Comparison of ENCODE assay signal across 10 cellular contexts in genomic region chr2:216350214-216350789, GRCh38. TPM values are rescaled to one million over a fixed set of nuclear protein-coding genes. Genes with fewer than 3 reads are reported as not detected.
DNase-seq lines count a peak whose midpoint lies in the region; ATAC-seq and TF ChIP-seq lines count a peak whose summit lies in the region.
"Had no signal": no experiment of that assay in that cellular context is flagged by ENCODE, and none has a peak within 500 bp of the region (broad histone marks: within the 10 kb centered on the region; RNA-seq: fewer than 3 reads in every experiment).

No MANE protein-coding gene starts in this region.

- peak overlapping the region; percentile 50 for H3K27ac Mint-ChIP-seq in neural progenitor cell

- H3K36me3 Mint-ChIP-seq in neural progenitor cell: no peaks in the 10 kb centered on the region

- no peaks in the 10 kb centered on the region for H3K9me2 ChIP-seq in GM23248 (ENCODE audit: insufficient read depth)

- no peak for TF ChIP-seq CTCF in neural progenitor cell (IDR thresholded peaks at IDR 0.05)
- no peak for TF ChIP-seq CTCF in transverse colon (IDR thresholded peaks at IDR 0.05)

- TF ChIP-seq EP300 in transverse colon (IDR thresholded peaks at IDR 0.05; ENCODE audit: low read depth): no peak

- intact Hi-C loops in transverse colon (cut with DNase I; ENCODE audit: low total_unique reads): no loop called here

- no peak overlapping the region for H3K9ac ChIP-seq in GM23248
- no peak overlapping the region for H3K9ac ChIP-seq in neural progenitor cell

- in situ Hi-C loops in GM23248 (cut with MboI) (no loop called here), transverse colon (cut with MboI; ENCODE audit: low pct_ligation_motif_present in 1 of 4, low pct_unique_long_range_greater_than_20kb in 1 of 4, low sequenced_read_pairs in 3 of 4) (no loop called here)

- ATAC-seq in GM18520 (IDR thresholded peaks at IDR 0.05; ENCODE audit: unreplicated experiment) (no peak), GM21723 (IDR thresholded peaks at IDR 0.05; ENCODE audit: unreplicated experiment) (no peak)

- peak overlapping the region; percentile 17 for H3K4me2 ChIP-seq in GM23248 (ENCODE audit: unreplicated experiment)
- no peak overlapping the region for H3K4me2 ChIP-seq in neural progenitor cell

- H3K79me2 ChIP-seq in GM23248 (ENCODE audit: insufficient read depth): peaks cover 94% of the 10 kb centered on the region
- no peaks in the 10 kb centered on the region for H3K79me2 ChIP-seq in neural progenitor cell (ENCODE audit: low read depth)

- H3K9me3 ChIP-seq in GM23248 (ENCODE audit: low read depth): no peaks in the 10 kb centered on the region
- H3K9me3 ChIP-seq in neural progenitor cell (ENCODE audit: low read depth): no peaks in the 10 kb centered on the region
- H3K9me3 ChIP-seq in transverse colon: no peaks in the 10 kb centered on the region

- TF ChIP-seq POLR2A in transverse colon (IDR thresholded peaks at IDR 0.05): no peak

- H3K4me1 Mint-ChIP-seq in neural progenitor cell: peaks cover 40% of the 10 kb centered on the region

- H3F3A ChIP-seq in GM23248 (ENCODE audit: insufficient read depth) (peaks cover 25% of the 10 kb centered on the region), neural progenitor cell (ENCODE audit: low read depth) (peaks cover 15% of the 10 kb centered on the region)

- peaks cover 19% of the 10 kb centered on the region for H3K27me3 Mint-ChIP-seq in neural progenitor cell (ENCODE audit: insufficient read depth, low read depth)

- H3K4me3 ChIP-seq in GM23248: no peak overlapping the region
- no peak overlapping the region for H3K4me3 ChIP-seq in neural progenitor cell
- H3K4me3 ChIP-seq in transverse colon: no peak overlapping the region

- WGBS in GM23248 (ENCODE audit: low coverage in 1 of 2, low lambda C conversion rate in 2 of 2, missing lambda C conversion rate in 2 of 2), 2 experiments: 82 to 86% methylated on average over 2 to 3 of the region's 3 CpGs
- WGBS in transverse colon (ENCODE audit: low coverage in 1 of 2), 2 donors: 80 to 86% methylated on average over 2 to 3 of the region's 3 CpGs

- DNase-seq in GM23248 (peak; percentile 84), RKO (ENCODE audit: low spot score) (peak; percentile 35), neural progenitor cell (ENCODE audit: low spot score) (no peak), NCI-H1694 (lab: John Stamatoyannopoulos, UW) (no peak), transverse colon (no peak)
- DNase-seq in central memory CD4-positive, alpha-beta T cell: peak; percentile 12
- DNase-seq: amniotic stem cell had no signal

- H3K27me3 ChIP-seq in GM23248 (replicated peaks; ENCODE audit: insufficient read depth): no peaks in the 10 kb centered on the region
- no peaks in the 10 kb centered on the region for H3K27me3 ChIP-seq in neural progenitor cell
- no peaks in the 10 kb centered on the region for H3K27me3 ChIP-seq in transverse colon

- no peak overlapping the region for H2AFZ ChIP-seq in GM23248
- no peak overlapping the region for H2AFZ ChIP-seq in neural progenitor cell (replicated peaks)

- no peaks in the 10 kb centered on the region for H3K9me3 Mint-ChIP-seq in neural progenitor cell

- H3K4me1 ChIP-seq in GM23248 (ENCODE audit: insufficient read depth) (peaks cover 30% of the 10 kb centered on the region), neural progenitor cell (peaks cover 17% of the 10 kb centered on the region), transverse colon (no peaks in the 10 kb centered on the region)

- H4K20me1 ChIP-seq in GM23248 (ENCODE audit: insufficient read depth): no peaks in the 10 kb centered on the region
- H4K20me1 ChIP-seq in neural progenitor cell (ENCODE audit: low read depth): no peaks in the 10 kb centered on the region

- H3K27ac ChIP-seq in GM23248: no peak overlapping the region
- no peak overlapping the region for H3K27ac ChIP-seq in neural progenitor cell
- H3K27ac ChIP-seq in transverse colon: no peak overlapping the region

- peak overlapping the region; percentile 47 for H3K4me3 Mint-ChIP-seq in neural progenitor cell

- H3K36me3 ChIP-seq in GM23248 (ENCODE audit: low read depth): no peaks in the 10 kb centered on the region
- no peaks in the 10 kb centered on the region for H3K36me3 ChIP-seq in neural progenitor cell
- H3K36me3 ChIP-seq in transverse colon: no peaks in the 10 kb centered on the region

RNA-seq across cellular contexts. Expression of gene MARCHF4, which starts 22.0 kb away (rescaled TPM):
- 10.6 and 14.5 TPM in 2 replicates for total RNA-seq in GM23248 (2014; rRNA removed; shearing (Covaris generic))
- polyA plus RNA-seq in GM23248 (2016; fragmentation: Nextera tagmentation; extraction: Ambion mirVana): 7.0 and 7.8 TPM in 2 replicates
- 0.26 and 0.46 TPM in 2 replicates for total RNA-seq in neural progenitor cell (ENCODE audit: low replicate concordance)
- total RNA-seq in transverse colon: 1 to 10 TPM in 1 of 4 donors, under 1 TPM in 1, not detected in 2; 0.14 to 1.4 TPM
- total RNA-seq: skeletal muscle tissue had no signal

Comparison
In these comparisons a context has a peak if more than half of its experiments do, and no peak if none do; other contexts are left out.
1. DNase-seq: peak in GM23248 (single experiment), RKO (single experiment) and central memory CD4-positive, alpha-beta T cell (single experiment); none in neural progenitor cell (single experiment), NCI-H1694 (single experiment) and transverse colon (single experiment).